Comparison of ENCODE assay signal across 21 cellular contexts in the genomic region with DNA sequence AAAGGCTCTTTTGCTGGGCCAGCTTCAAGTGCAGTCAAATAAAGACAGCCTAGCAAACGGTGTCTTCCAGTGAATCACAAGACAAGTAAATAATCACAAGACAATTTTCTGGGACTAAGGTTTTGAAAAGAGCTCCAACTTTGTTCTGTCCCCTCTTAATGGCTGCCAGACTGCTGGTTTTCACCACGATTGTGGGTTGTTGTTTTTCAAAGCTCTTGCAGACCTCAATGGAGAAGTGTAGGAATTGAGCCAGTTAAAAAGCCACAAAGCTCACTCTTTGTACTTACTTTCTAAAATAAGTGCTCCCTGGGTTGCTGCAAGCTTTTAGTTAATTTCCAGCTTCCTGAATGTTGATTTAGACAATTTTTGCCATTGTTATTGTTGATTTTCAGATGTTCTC.
"Had no signal": no experiment of that assay in that cellular context is flagged by ENCODE, and none has a peak within 500 bp of the region (broad histone marks: within the 10 kb centered on the region; RNA-seq: fewer than 3 reads in every experiment).

No MANE protein-coding gene starts in this region.

- H3K4me3 ChIP-seq: body of pancreas, esophagus squamous epithelium, left lung, ovary, psoas muscle, suprapubic skin, transverse colon, vagina had no signal

- DNase-seq: activated CD4-positive, alpha-beta memory T cell treated with anti-CD3 and anti-CD28 coated beads for 36 hours; activated CD4-positive, alpha-beta T cell treated with anti-CD3 and anti-CD28 coated beads for 4 hours; activated T-cell treated with anti-CD3 and anti-CD28 coated beads for 4 hours; body of pancreas; dermis blood vessel endothelial cell; effector memory CD4-positive, alpha-beta T cell; esophagus squamous epithelium; left lung; mammary epithelial cell; naive B cell; ovary; psoas muscle; right cardiac atrium; stimulated activated CD4-positive, alpha-beta T cell treated with anti-CD3 and anti-CD28 coated beads, Interleukin-15, amount 100 ng/mL, for 24 hours; stimulated activated CD4-positive, alpha-beta T cell treated with anti-CD3 and anti-CD28 coated beads, Interleukin-2, amount 100 ng/mL, for 48 hours; stimulated activated naive CD8-positive, alpha-beta T cell treated with anti-CD3 and anti-CD28 coated beads, Interleukin-15, amount 100 ng/mL, for 72 hours; T-helper 17 cell; transverse colon had no signal

- H3K27ac ChIP-seq: body of pancreas, esophagus squamous epithelium, left lung, ovary, psoas muscle, suprapubic skin, transverse colon, vagina had no signal

- H3K4me3 Mint-ChIP-seq: activated CD4-positive, alpha-beta memory T cell treated with anti-CD3 and anti-CD28 coated beads for 36 hours; activated naive CD8-positive, alpha-beta T cell; naive B cell; stimulated activated naive CD8-positive, alpha-beta T cell treated with anti-CD3 and anti-CD28 coated beads, Interleukin-15, amount 100 ng/mL, for 72 hours; T-helper 17 cell had no signal

- ATAC-seq: body of pancreas; left lung; psoas muscle; right cardiac atrium; stimulated activated naive CD8-positive, alpha-beta T cell treated with anti-CD3 and anti-CD28 coated beads, Interleukin-15, amount 100 ng/mL, for 72 hours; T-helper 17 cell had no signal

- H3K9me3 ChIP-seq: body of pancreas, esophagus squamous epithelium, left lung, ovary, psoas muscle, suprapubic skin, transverse colon, vagina had no signal

- H3K27me3 ChIP-seq: body of pancreas, esophagus squamous epithelium, ovary, suprapubic skin, transverse colon, vagina had no signal

- H3K36me3 ChIP-seq: esophagus squamous epithelium, left lung, ovary, suprapubic skin, transverse colon, vagina had no signal

- H3K4me1 Mint-ChIP-seq: naive B cell; stimulated activated naive CD8-positive, alpha-beta T cell treated with anti-CD3 and anti-CD28 coated beads, Interleukin-15, amount 100 ng/mL, for 72 hours; T-helper 17 cell had no signal

- H3K27me3 Mint-ChIP-seq: activated CD4-positive, alpha-beta memory T cell treated with anti-CD3 and anti-CD28 coated beads for 36 hours; activated naive CD8-positive, alpha-beta T cell; naive B cell; stimulated activated naive CD8-positive, alpha-beta T cell treated with anti-CD3 and anti-CD28 coated beads, Interleukin-15, amount 100 ng/mL, for 72 hours; T-helper 17 cell had no signal

- H3K4me1 ChIP-seq: body of pancreas, esophagus squamous epithelium, left lung, psoas muscle, suprapubic skin, transverse colon, vagina had no signal

- H3K9me3 Mint-ChIP-seq: stimulated activated naive CD8-positive, alpha-beta T cell treated with anti-CD3 and anti-CD28 coated beads, Interleukin-15, amount 100 ng/mL, for 72 hours had no signal

- H3K36me3 Mint-ChIP-seq: activated CD4-positive, alpha-beta memory T cell treated with anti-CD3 and anti-CD28 coated beads for 36 hours; activated naive CD8-positive, alpha-beta T cell; naive B cell had no signal

- H3K27ac Mint-ChIP-seq: activated CD4-positive, alpha-beta memory T cell treated with anti-CD3 and anti-CD28 coated beads for 36 hours; activated naive CD8-positive, alpha-beta T cell; naive B cell; stimulated activated naive CD8-positive, alpha-beta T cell treated with anti-CD3 and anti-CD28 coated beads, Interleukin-15, amount 100 ng/mL, for 72 hours; T-helper 17 cell had no signal
